ENCODE assay signal across 26 cellular contexts in genomic region chr11:116179346-116179850, GRCh38.
"Had no signal": no experiment of that assay in that cellular context is flagged by ENCODE, and none has a peak within 500 bp of the region (broad histone marks: within the 10 kb centered on the region; RNA-seq: fewer than 3 reads in every experiment).

No MANE protein-coding gene starts in this region.

- H3K36me3 ChIP-seq: brain microvascular endothelial cell, cardiac muscle cell had no signal

- H3K27ac Mint-ChIP-seq: activated B cell treated with CpG ODN at 0.5 μM for 24 hours; activated CD4-positive, alpha-beta memory T cell treated with anti-CD3 and anti-CD28 coated beads for 36 hours; activated CD4-positive, alpha-beta T cell treated with anti-CD3 and anti-CD28 coated beads, Interleukin-2, amount 10 ng/mL, durations not matched to agents 24 days and 14 days; activated naive CD4-positive, alpha-beta T cell treated with anti-CD3 and anti-CD28 coated beads for 36 hours; activated naive CD8-positive, alpha-beta T cell; activated T-helper 17 cell treated with anti-CD3 and anti-CD28 coated beads, Interleukin-2, amount 50 U/mL, for 72 hours; T-helper 17 cell had no signal

- H3K27me3 ChIP-seq: brain microvascular endothelial cell, cardiac muscle cell had no signal

- H3K36me3 Mint-ChIP-seq: activated CD4-positive, alpha-beta memory T cell treated with anti-CD3 and anti-CD28 coated beads for 36 hours; activated naive CD8-positive, alpha-beta T cell had no signal

- H3K4me3 Mint-ChIP-seq: activated B cell treated with CpG ODN at 0.5 μM for 24 hours; activated CD4-positive, alpha-beta memory T cell treated with anti-CD3 and anti-CD28 coated beads for 36 hours; activated CD4-positive, alpha-beta T cell treated with anti-CD3 and anti-CD28 coated beads, Interleukin-2, amount 10 ng/mL, durations not matched to agents 24 days and 14 days; activated naive CD4-positive, alpha-beta T cell treated with anti-CD3 and anti-CD28 coated beads for 36 hours; activated naive CD8-positive, alpha-beta T cell; activated T-helper 17 cell treated with anti-CD3 and anti-CD28 coated beads, Interleukin-2, amount 50 U/mL, for 72 hours; T-helper 17 cell had no signal

- H3K9me3 Mint-ChIP-seq: activated B cell treated with CpG ODN at 0.5 μM for 24 hours; activated CD4-positive, alpha-beta memory T cell treated with anti-CD3 and anti-CD28 coated beads for 36 hours; activated CD4-positive, alpha-beta T cell treated with anti-CD3 and anti-CD28 coated beads, Interleukin-2, amount 10 ng/mL, durations not matched to agents 24 days and 14 days; activated naive CD4-positive, alpha-beta T cell treated with anti-CD3 and anti-CD28 coated beads for 36 hours; activated T-helper 17 cell treated with anti-CD3 and anti-CD28 coated beads, Interleukin-2, amount 50 U/mL, for 72 hours had no signal

- DNase-seq: activated B cell treated with CpG ODN at 0.5 μM for 24 hours; activated CD4-positive, alpha-beta memory T cell treated with anti-CD3 and anti-CD28 coated beads for 36 hours; activated CD4-positive, alpha-beta T cell treated with anti-CD3 and anti-CD28 coated beads for 1 hour; activated CD4-positive, alpha-beta T cell treated with anti-CD3 and anti-CD28 coated beads, Interleukin-2, amount 10 ng/mL, durations not matched to agents 24 days and 14 days; activated CD8-positive, alpha-beta memory T cell treated with anti-CD3 and anti-CD28 coated beads for 24 hours; activated gamma-delta T cell; activated naive CD4-positive, alpha-beta T cell treated with anti-CD3 and anti-CD28 coated beads for 36 hours; activated T-cell treated with anti-CD3 and anti-CD28 coated beads for 4 hours; activated T-cell treated with anti-CD3 and anti-CD28 coated beads, Interleukin-2, amount 50 U/mL, for 48 hours; amygdala; brain microvascular endothelial cell; Karpas-422; MM.1S; NCI-H1105; NCI-H1436; NCI-H1694 treated with DMSO at 0.1 percent for 48 hours; NCI-H2029 treated with DMSO at 0.1 percent for 48 hours; NCI-H446; NCI-H524; SIG-M5; T-helper 17 cell; T-helper 9 cell had no signal

- H3K4me1 Mint-ChIP-seq: activated B cell treated with CpG ODN at 0.5 μM for 24 hours; activated CD4-positive, alpha-beta T cell treated with anti-CD3 and anti-CD28 coated beads, Interleukin-2, amount 10 ng/mL, durations not matched to agents 24 days and 14 days; activated T-helper 17 cell treated with anti-CD3 and anti-CD28 coated beads, Interleukin-2, amount 50 U/mL, for 72 hours had no signal

- H3K4me3 ChIP-seq: cardiac muscle cell, K562 had no signal

- H3K27ac ChIP-seq: brain microvascular endothelial cell, cardiac muscle cell had no signal

- H3K27me3 Mint-ChIP-seq: activated CD4-positive, alpha-beta T cell treated with anti-CD3 and anti-CD28 coated beads, Interleukin-2, amount 10 ng/mL, durations not matched to agents 24 days and 14 days had no signal
